In genomic region chrX:70289793-70290770, GRCh38 we compare ENCODE assay signal across 8 cellular contexts. TPM values are rescaled to one million over a fixed set of nuclear protein-coding genes. Genes with fewer than 3 reads are reported as not detected.
A peak's percentile ranks its signal among the peaks of the same experiment; 100 is the strongest.
DNase-seq lines count a peak whose midpoint lies in the region; ATAC-seq lines count a peak whose summit lies in the region.

A gene with protein sequence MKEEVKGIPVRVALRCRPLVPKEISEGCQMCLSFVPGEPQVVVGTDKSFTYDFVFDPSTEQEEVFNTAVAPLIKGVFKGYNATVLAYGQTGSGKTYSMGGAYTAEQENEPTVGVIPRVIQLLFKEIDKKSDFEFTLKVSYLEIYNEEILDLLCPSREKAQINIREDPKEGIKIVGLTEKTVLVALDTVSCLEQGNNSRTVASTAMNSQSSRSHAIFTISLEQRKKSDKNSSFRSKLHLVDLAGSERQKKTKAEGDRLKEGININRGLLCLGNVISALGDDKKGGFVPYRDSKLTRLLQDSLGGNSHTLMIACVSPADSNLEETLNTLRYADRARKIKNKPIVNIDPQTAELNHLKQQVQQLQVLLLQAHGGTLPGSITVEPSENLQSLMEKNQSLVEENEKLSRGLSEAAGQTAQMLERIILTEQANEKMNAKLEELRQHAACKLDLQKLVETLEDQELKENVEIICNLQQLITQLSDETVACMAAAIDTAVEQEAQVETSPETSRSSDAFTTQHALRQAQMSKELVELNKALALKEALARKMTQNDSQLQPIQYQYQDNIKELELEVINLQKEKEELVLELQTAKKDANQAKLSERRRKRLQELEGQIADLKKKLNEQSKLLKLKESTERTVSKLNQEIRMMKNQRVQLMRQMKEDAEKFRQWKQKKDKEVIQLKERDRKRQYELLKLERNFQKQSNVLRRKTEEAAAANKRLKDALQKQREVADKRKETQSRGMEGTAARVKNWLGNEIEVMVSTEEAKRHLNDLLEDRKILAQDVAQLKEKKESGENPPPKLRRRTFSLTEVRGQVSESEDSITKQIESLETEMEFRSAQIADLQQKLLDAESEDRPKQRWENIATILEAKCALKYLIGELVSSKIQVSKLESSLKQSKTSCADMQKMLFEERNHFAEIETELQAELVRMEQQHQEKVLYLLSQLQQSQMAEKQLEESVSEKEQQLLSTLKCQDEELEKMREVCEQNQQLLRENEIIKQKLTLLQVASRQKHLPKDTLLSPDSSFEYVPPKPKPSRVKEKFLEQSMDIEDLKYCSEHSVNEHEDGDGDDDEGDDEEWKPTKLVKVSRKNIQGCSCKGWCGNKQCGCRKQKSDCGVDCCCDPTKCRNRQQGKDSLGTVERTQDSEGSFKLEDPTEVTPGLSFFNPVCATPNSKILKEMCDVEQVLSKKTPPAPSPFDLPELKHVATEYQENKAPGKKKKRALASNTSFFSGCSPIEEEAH (plus strand): TSS chrX:70290104. CDS start chrX:70290459, 355 bp downstream.
A gene with protein sequence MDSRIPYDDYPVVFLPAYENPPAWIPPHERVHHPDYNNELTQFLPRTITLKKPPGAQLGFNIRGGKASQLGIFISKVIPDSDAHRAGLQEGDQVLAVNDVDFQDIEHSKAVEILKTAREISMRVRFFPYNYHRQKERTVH (minus strand): TSS chrX:70289927. CDS start chrX:70289341, 586 bp downstream.

- intact Hi-C loops in CD4-positive, alpha-beta memory T cell (cut with micrococcal nuclease) = loop anchor here (10.0 kb wide), 1 partner anchor 145 kb away; no protein-coding TSS in a partner anchor

- ATAC-seq in GM19395 (IDR thresholded peaks at IDR 0.05; ENCODE audit: unreplicated experiment) (peak; percentile 94), HG03558 (IDR thresholded peaks at IDR 0.05; ENCODE audit: extremely low read depth, unreplicated experiment) (peak; percentile 93)

- CTCF ChIA-PET in CD4-positive, alpha-beta memory T cell (lab: Charles Lee; ENCODE audit: partially characterized antibody) = interaction anchor here (0.9 to 2.1 kb wide), 3 partner anchors 9 to 157 kb away, joined by 3 to 6 read pairs (median 6); partner anchors contain the start of gene IGBP1

- peak within 1 kb of the TSS; percentile 88 for H3K4me2 ChIP-seq in mesenchymal stem cell (ENCODE audit: low read length, poor library complexity, severe bottlenecking)

- H3K4me1 Mint-ChIP-seq in CD4-positive, alpha-beta memory T cell = peaks cover 5 to 21% (median 11%) of the 10 kb centered on the region in 4 donors

- H3K18ac ChIP-seq in mesenchymal stem cell (ENCODE audit: low read depth in 1 of 2, low read length in 2 of 2) = peak within 1 kb of the TSS; percentile 43 to 92

- H3K9ac ChIP-seq in mesenchymal stem cell (ENCODE audit: low read length) = peak within 1 kb of the TSS; percentile 89

- H3K36me3 Mint-ChIP-seq in CD4-positive, alpha-beta memory T cell = peaks cover 8 to 21% of the 10 kb centered on the region in 2 donors

- H3K9me3 Mint-ChIP-seq in CD4-positive, alpha-beta memory T cell = no peaks in the 10 kb centered on the region

- peak; percentile 70 to 76 (median 75) for DNase-seq in CD4-positive, alpha-beta memory T cell
- peak; percentile 66 for DNase-seq in NCI-H82 treated with DMSO at 0.1 percent for 48 hours (lab: John Stamatoyannopoulos, UW; ENCODE audit: unreplicated experiment)
- peak; percentile 86 for DNase-seq in activated CD8-positive, alpha-beta memory T cell treated with anti-CD3 and anti-CD28 coated beads for 24 hours
- DNase-seq in effector memory CD4-positive, alpha-beta T cell = peak; percentile 55 to 71 (median 64)
- DNase-seq in mesenchymal stem cell = peak; percentile 86
- peak; percentile 58 for DNase-seq in stimulated activated CD8-positive, alpha-beta memory T cell treated with anti-CD3 and anti-CD28 coated beads, Interleukin-12 subunit alpha, Interleukin-12 subunit beta, amount 100 ng/mL, for 24 hours (ENCODE audit: extremely low read depth)

- H2BK12ac ChIP-seq in mesenchymal stem cell (ENCODE audit: low read length in 2 of 2) = no peak within 1 kb of the TSS

- peak within 1 kb of the TSS in 1 of 2 experiments; percentile 26 for H3K14ac ChIP-seq in mesenchymal stem cell (ENCODE audit: low read length in 2 of 2)

- H4K8ac ChIP-seq in mesenchymal stem cell (ENCODE audit: low read length) = no peak within 1 kb of the TSS

- no peaks in the 10 kb centered on the region for H3K27me3 Mint-ChIP-seq in CD4-positive, alpha-beta memory T cell

- H3K79me1 ChIP-seq in mesenchymal stem cell (replicated peaks; ENCODE audit: low read length, poor library complexity, severe bottlenecking) = peaks cover 7% of the 10 kb centered on the region

- H3K4me1 ChIP-seq in CD4-positive, alpha-beta memory T cell (ENCODE audit: insufficient read depth, low read length) = peaks cover 10% of the 10 kb centered on the region
- no peaks in the 10 kb centered on the region for H3K4me1 ChIP-seq in effector memory CD4-positive, alpha-beta T cell (ENCODE audit: control insufficient read depth, insufficient read depth, low read length, poor library complexity, severe bottlenecking)
- H3K4me1 ChIP-seq in mesenchymal stem cell (ENCODE audit: control insufficient read depth, insufficient read depth, low read depth, low read length) = peaks cover 2% of the 10 kb centered on the region

- no peak within 1 kb of the TSS for H2BK15ac ChIP-seq in mesenchymal stem cell (ENCODE audit: low read depth, poor library complexity, severe bottlenecking)

- peak within 1 kb of the TSS; percentile 87 to 94 (median 88) for H3K4me3 Mint-ChIP-seq in CD4-positive, alpha-beta memory T cell

- H2AK5ac ChIP-seq in mesenchymal stem cell (ENCODE audit: low read length, severe bottlenecking) = no peak within 1 kb of the TSS

- H3K23ac ChIP-seq in mesenchymal stem cell (ENCODE audit: low read length in 2 of 2) = no peak within 1 kb of the TSS

- no peak within 1 kb of the TSS for H2BK120ac ChIP-seq in mesenchymal stem cell (ENCODE audit: low read depth, low read length)

- no peak within 1 kb of the TSS for H4K91ac ChIP-seq in mesenchymal stem cell (ENCODE audit: low read length)

- H3K27ac ChIP-seq in CD4-positive, alpha-beta memory T cell (ENCODE audit: low read depth, low read length) = peak within 1 kb of the TSS; percentile 66
- peak within 1 kb of the TSS; percentile 51 for H3K27ac ChIP-seq in effector memory CD4-positive, alpha-beta T cell (ENCODE audit: insufficient read depth, low read length, poor library complexity, severe bottlenecking)
- peak within 1 kb of the TSS; percentile 43 for H3K27ac ChIP-seq in mesenchymal stem cell (ENCODE audit: low read length, poor library complexity, severe bottlenecking)

- H3K27me3 ChIP-seq in CD4-positive, alpha-beta memory T cell (ENCODE audit: insufficient read depth, low read length) = no peaks in the 10 kb centered on the region
- no peaks in the 10 kb centered on the region for H3K27me3 ChIP-seq in effector memory CD4-positive, alpha-beta T cell (replicated peaks; ENCODE audit: control insufficient read depth, insufficient read depth, low read length, poor library complexity, severe bottlenecking)
- peaks cover 0 to 19% of the 10 kb centered on the region in 2 experiments for H3K27me3 ChIP-seq in mesenchymal stem cell (ENCODE audit: control insufficient read depth in 1 of 2, insufficient read depth in 1 of 2, low read length in 2 of 2)

- no peak within 1 kb of the TSS for H2BK5ac ChIP-seq in mesenchymal stem cell (ENCODE audit: low read depth, low read length, poor library complexity, severe bottlenecking)

- H2AFZ ChIP-seq in mesenchymal stem cell (ENCODE audit: low read depth, low read length) = peak within 1 kb of the TSS; percentile 61

- POLR2A ChIA-PET in CD4-positive, alpha-beta memory T cell (lab: Charles Lee; ENCODE audit: partially characterized antibody) = interaction anchor here (0.8 to 1.0 kb wide), 3 partner anchors 142 to 157 kb away, joined by 3 to 5 read pairs (median 3); partner anchors contain the start of gene IGBP1

- peak within 1 kb of the TSS in 1 of 2 experiments; percentile 24 for H3K4ac ChIP-seq in mesenchymal stem cell (ENCODE audit: low read depth in 1 of 2, low read length in 2 of 2)

- no peaks in the 10 kb centered on the region for H3K9me3 ChIP-seq in CD4-positive, alpha-beta memory T cell (ENCODE audit: control insufficient read depth in 1 of 2, low read length in 2 of 2)
- H3K9me3 ChIP-seq in effector memory CD4-positive, alpha-beta T cell (ENCODE audit: control insufficient read depth, low read length) = no peaks in the 10 kb centered on the region
- H3K9me3 ChIP-seq in mesenchymal stem cell (ENCODE audit: control insufficient read depth, low read length) = no peaks in the 10 kb centered on the region

- peaks cover 6% of the 10 kb centered on the region for H3K36me3 ChIP-seq in CD4-positive, alpha-beta memory T cell (ENCODE audit: insufficient read depth, low read length)
- no peaks in the 10 kb centered on the region for H3K36me3 ChIP-seq in effector memory CD4-positive, alpha-beta T cell (ENCODE audit: control insufficient read depth, insufficient read depth, low read length)
- peaks cover 6 to 30% of the 10 kb centered on the region in 2 experiments for H3K36me3 ChIP-seq in mesenchymal stem cell (ENCODE audit: control insufficient read depth in 1 of 2, insufficient read depth in 2 of 2, low read depth in 1 of 2, low read length in 2 of 2)

- peak within 1 kb of the TSS; percentile 52 to 72 for H3K4me3 ChIP-seq in CD4-positive, alpha-beta memory T cell (ENCODE audit: low read length in 2 of 2)
- H3K4me3 ChIP-seq in effector memory CD4-positive, alpha-beta T cell (ENCODE audit: insufficient read depth, low read depth, low read length, poor library complexity, severe bottlenecking) = peak within 1 kb of the TSS; percentile 62
- H3K4me3 ChIP-seq in mesenchymal stem cell (ENCODE audit: insufficient read depth in 1 of 2, low read depth in 1 of 2, low read length in 2 of 2) = peak within 1 kb of the TSS; percentile 73 to 87

- peak within 1 kb of the TSS; percentile 75 to 94 (median 88) for H3K27ac Mint-ChIP-seq in CD4-positive, alpha-beta memory T cell

- under 1% methylated on average over 31 of the region's 62 CpGs for WGBS in mesenchymal stem cell

RNA-seq across cellular contexts. Expression of the first gene that starts in this region (rescaled TPM):
- total RNA-seq in CD4-positive, alpha-beta memory T cell = under 1 TPM; 0.08 to 0.17 TPM
- not detected for polyA plus RNA-seq in CD4-positive, alpha-beta memory T cell
- polyA plus RNA-seq in mesenchymal stem cell (2013, experiment 1 of 2) = 3.5 TPM
- polyA plus RNA-seq in mesenchymal stem cell (2013, experiment 2 of 2) = 3.1 TPM

RNA-seq across cellular contexts. Expression of the second gene that starts in this region (rescaled TPM):
- total RNA-seq in CD4-positive, alpha-beta memory T cell = 10 to 100 TPM; 12.7 to 12.9 TPM
- 10 to 100 TPM; 38.9 to 52.3 TPM for polyA plus RNA-seq in CD4-positive, alpha-beta memory T cell
- 92.8 TPM for polyA plus RNA-seq in mesenchymal stem cell (2013, experiment 1 of 2)
- 93.6 TPM for polyA plus RNA-seq in mesenchymal stem cell (2013, experiment 2 of 2)

Comparison
In these comparisons a context has a peak if more than half of its experiments do, and no peak if none do; other contexts are left out.
1. Peak in every context shown above with its lines: DNase-seq, ATAC-seq, H3K4me3 ChIP-seq and H3K27ac ChIP-seq.